In genomic region chr1:161664689-161665088, GRCh38 we compare ENCODE assay signal across 2 cellular contexts. TPM values are rescaled to one million over a fixed set of nuclear protein-coding genes. Genes with fewer than 3 reads are reported as not detected.
"Had no signal": no experiment of that assay in that cellular context is flagged by ENCODE, and none has a peak within 500 bp of the region (broad histone marks: within the 10 kb centered on the region; RNA-seq: fewer than 3 reads in every experiment).

No MANE protein-coding gene starts in this region.

RNA-seq across cellular contexts. Expression of gene FCGR2B, which starts 1.7 kb away (rescaled TPM):
- total RNA-seq: G401 had no signal

RNA-seq across cellular contexts. Expression of gene FCGR3B, which starts 33.7 kb away (rescaled TPM):
- total RNA-seq: G401, GM12878 had no signal
- polyA plus RNA-seq: GM12878 had no signal

RNA-seq across cellular contexts. Expression of gene FCRLA, which starts 42.3 kb away (rescaled TPM):
- total RNA-seq: G401 had no signal
